In the genomic region with DNA sequence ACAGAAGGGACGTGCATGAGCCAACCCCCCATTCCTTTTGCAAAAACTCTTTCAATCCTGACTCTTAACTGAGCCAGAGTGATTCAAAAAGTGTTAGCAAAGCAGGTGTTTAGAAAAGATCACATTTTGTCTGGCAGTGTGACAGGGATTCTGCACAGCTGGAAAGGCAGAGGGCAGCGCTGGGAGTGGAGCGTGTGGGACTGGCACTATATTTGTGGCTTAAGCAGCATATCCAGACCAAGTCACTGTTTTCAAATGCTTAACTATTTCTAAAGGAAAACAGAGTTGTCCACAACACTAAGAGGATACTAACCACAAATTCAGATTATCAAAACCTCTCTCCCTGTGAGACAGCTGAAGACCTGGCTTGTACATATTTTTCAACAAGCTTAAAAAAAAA, we compare ENCODE assay signal across 18 cellular contexts.
"Had no signal": no experiment of that assay in that cellular context is flagged by ENCODE, and none has a peak within 500 bp of the region (broad histone marks: within the 10 kb centered on the region; RNA-seq: fewer than 3 reads in every experiment).

No MANE protein-coding gene starts in this region.

- H3K4me1 Mint-ChIP-seq: naive thymus-derived CD8-positive, alpha-beta T cell; neural crest cell had no signal

- FAIRE-seq: islet of Langerhans had no signal

- H3K4me1 ChIP-seq: esophagus muscularis mucosa, heart right ventricle, right atrium auricular region, sigmoid colon, suprapubic skin, tibial artery, upper lobe of left lung, vagina had no signal

- H3K27me3 ChIP-seq: esophagus muscularis mucosa, gastrocnemius medialis, heart right ventricle, right atrium auricular region, sigmoid colon, suprapubic skin, tibial artery, upper lobe of left lung, vagina had no signal

- DNase-seq: effector memory CD8-positive, alpha-beta T cell; gastrocnemius medialis; heart right ventricle; kidney glomerular epithelial cell; naive thymus-derived CD8-positive, alpha-beta T cell; sigmoid colon; stimulated activated CD4-positive, alpha-beta T cell treated with anti-CD3 and anti-CD28 coated beads, Interleukin-2, amount 100 ng/mL, for 48 hours; stimulated activated naive CD4-positive, alpha-beta T cell treated with Interleukin-2 at 50 U/mL for 16 hours; tibial artery; upper lobe of left lung had no signal

- H3K27me3 Mint-ChIP-seq: effector memory CD8-positive, alpha-beta T cell; naive thymus-derived CD8-positive, alpha-beta T cell had no signal

- H3K9me3 Mint-ChIP-seq: effector memory CD8-positive, alpha-beta T cell; naive thymus-derived CD8-positive, alpha-beta T cell; neural crest cell had no signal

- H3K4me2 ChIP-seq: smooth muscle cell had no signal

- H3K4me3 ChIP-seq: esophagus muscularis mucosa, gastrocnemius medialis, heart right ventricle, right atrium auricular region, sigmoid colon, smooth muscle cell, suprapubic skin, tibial artery, upper lobe of left lung, vagina had no signal

- H3K27ac ChIP-seq: epithelial cell of prostate, esophagus muscularis mucosa, gastrocnemius medialis, heart right ventricle, right atrium auricular region, sigmoid colon, suprapubic skin, tibial artery, upper lobe of left lung, vagina had no signal

- H3K4me3 Mint-ChIP-seq: effector memory CD8-positive, alpha-beta T cell; naive thymus-derived CD8-positive, alpha-beta T cell; neural crest cell had no signal

- ATAC-seq: effector memory CD8-positive, alpha-beta T cell; gastrocnemius medialis; heart right ventricle; naive thymus-derived CD8-positive, alpha-beta T cell had no signal

- H3K9me3 ChIP-seq: esophagus muscularis mucosa, gastrocnemius medialis, heart right ventricle, right atrium auricular region, sigmoid colon, suprapubic skin, tibial artery, upper lobe of left lung, vagina had no signal

- H3K27ac Mint-ChIP-seq: effector memory CD8-positive, alpha-beta T cell; naive thymus-derived CD8-positive, alpha-beta T cell had no signal
